ENCODE assay signal across 11 cellular contexts in genomic region chr7:128344431-128344774, GRCh38. TPM values are rescaled to one million over a fixed set of nuclear protein-coding genes. Genes with fewer than 3 reads are reported as not detected.
DNase-seq lines count a peak whose midpoint lies in the region; ATAC-seq and TF ChIP-seq lines count a peak whose summit lies in the region.
"Had no signal": no experiment of that assay in that cellular context is flagged by ENCODE, and none has a peak within 500 bp of the region (broad histone marks: within the 10 kb centered on the region; RNA-seq: fewer than 3 reads in every experiment).

No MANE protein-coding gene starts in this region.

- H3K36me3 ChIP-seq in left ventricle myocardium inferior = peaks cover 2% of the 10 kb centered on the region
- no peaks in the 10 kb centered on the region for H3K36me3 ChIP-seq in mesendoderm (ENCODE audit: control insufficient read depth, insufficient read depth, low read length)
- H3K36me3 ChIP-seq in thoracic aorta = no peaks in the 10 kb centered on the region

- H3K4me1 ChIP-seq in left ventricle myocardium inferior (peaks cover 33% of the 10 kb centered on the region), mesendoderm (ENCODE audit: control insufficient read depth, low read depth, low read length) (peaks cover 3% of the 10 kb centered on the region), thoracic aorta (ENCODE audit: control insufficient read depth in 1 of 2, low read depth in 2 of 2) (peaks cover 19 to 22% of the 10 kb centered on the region in 2 donors)

- no peak overlapping the region for H2BK15ac ChIP-seq in mesendoderm (replicated peaks; ENCODE audit: low read depth)

- no peak overlapping the region for H2BK5ac ChIP-seq in mesendoderm (ENCODE audit: low read length)

- no peak overlapping the region for H3K23ac ChIP-seq in mesendoderm (ENCODE audit: low read length)

- H3K4me1 Mint-ChIP-seq in activated T-helper 1 cell treated with anti-CD3 and anti-CD28 coated beads, Interleukin-12 subunit alpha, Interleukin-12 subunit beta, Interleukin-2, Interleukin-4 antibody, amounts not matched to agents 30 ng/mL and 10 ng/mL and 1 ng/mL, durations not matched to agents 14 hours and 24 hours and 36 hours (ENCODE audit: low read depth) = peaks cover 30% of the 10 kb centered on the region

- H3K4me3 ChIP-seq in left ventricle myocardium inferior (peak overlapping the region; percentile 87), mesendoderm (ENCODE audit: low read length) (no peak overlapping the region), thoracic aorta (peak overlapping the region; percentile 93)

- no peak overlapping the region for H3K4me2 ChIP-seq in mesendoderm (ENCODE audit: low read length)

- H3K4me3 Mint-ChIP-seq in activated T-helper 1 cell treated with anti-CD3 and anti-CD28 coated beads, Interleukin-12 subunit alpha, Interleukin-12 subunit beta, Interleukin-2, Interleukin-4 antibody, amounts not matched to agents 30 ng/mL and 10 ng/mL and 1 ng/mL, durations not matched to agents 14 hours and 24 hours and 36 hours = peak overlapping the region; percentile 64

- H3K4ac ChIP-seq in mesendoderm (ENCODE audit: low read depth, low read length) = no peak overlapping the region

- peaks cover 7% of the 10 kb centered on the region for H3K36me3 Mint-ChIP-seq in activated T-helper 1 cell treated with anti-CD3 and anti-CD28 coated beads, Interleukin-12 subunit alpha, Interleukin-12 subunit beta, Interleukin-2, Interleukin-4 antibody, amounts not matched to agents 30 ng/mL and 10 ng/mL and 1 ng/mL, durations not matched to agents 14 hours and 24 hours and 36 hours (ENCODE audit: low read depth)

- H3K27me3 ChIP-seq in left ventricle myocardium inferior (ENCODE audit: low read depth) (no peaks in the 10 kb centered on the region), mesendoderm (ENCODE audit: insufficient read depth, low read length, poor library complexity) (no peaks in the 10 kb centered on the region), thoracic aorta (replicated peaks; ENCODE audit: insufficient read depth) (no peaks in the 10 kb centered on the region)

- H3K27ac Mint-ChIP-seq in activated T-helper 1 cell treated with anti-CD3 and anti-CD28 coated beads, Interleukin-12 subunit alpha, Interleukin-12 subunit beta, Interleukin-2, Interleukin-4 antibody, amounts not matched to agents 30 ng/mL and 10 ng/mL and 1 ng/mL, durations not matched to agents 14 hours and 24 hours and 36 hours = no peak overlapping the region

- DNase-seq in left ventricle myocardium inferior = no peak
- no peak for DNase-seq in left cardiac atrium
- no peak for DNase-seq in activated T-helper 1 cell treated with anti-CD3 and anti-CD28 coated beads, Interleukin-12 subunit alpha, Interleukin-12 subunit beta, Interleukin-2, Interleukin-4 antibody, amounts not matched to agents 30 ng/mL and 10 ng/mL and 1 ng/mL, durations not matched to agents 14 hours and 24 hours and 36 hours (ENCODE audit: low spot score)
- no peak for DNase-seq in mesendoderm
- DNase-seq in thoracic aorta (ENCODE audit: low spot score) = no peak
- no peak for DNase-seq in DMS79 (lab: John Stamatoyannopoulos, UW)
- no peak for DNase-seq in caudate nucleus (lab: John Stamatoyannopoulos, UW)
- no peak for DNase-seq in DMS153 treated with DMSO at 0.1 percent for 48 hours (lab: John Stamatoyannopoulos, UW; ENCODE audit: unreplicated experiment)

- no CpG with 5 or more reads among the region's 5 CpGs for WGBS in mesendoderm (ENCODE audit: extremely low coverage, insufficient coverage, low lambda C conversion rate)

- H3K9me3 Mint-ChIP-seq in activated T-helper 1 cell treated with anti-CD3 and anti-CD28 coated beads, Interleukin-12 subunit alpha, Interleukin-12 subunit beta, Interleukin-2, Interleukin-4 antibody, amounts not matched to agents 30 ng/mL and 10 ng/mL and 1 ng/mL, durations not matched to agents 14 hours and 24 hours and 36 hours = no peaks in the 10 kb centered on the region
- H3K9me3 Mint-ChIP-seq: stimulated activated naive B cell treated with anti-CD40 and anti-IgM and Interleukin-4, amounts not matched to agents 10 μg/mL and 1 μg/mL and 100 μg/mL, for 72 hours had no signal

- peak overlapping the region; percentile 40 for H3K56ac ChIP-seq in mesendoderm (ENCODE audit: low read length)

- peaks cover 22% of the 10 kb centered on the region for H3K27me3 Mint-ChIP-seq in activated T-helper 1 cell treated with anti-CD3 and anti-CD28 coated beads, Interleukin-12 subunit alpha, Interleukin-12 subunit beta, Interleukin-2, Interleukin-4 antibody, amounts not matched to agents 30 ng/mL and 10 ng/mL and 1 ng/mL, durations not matched to agents 14 hours and 24 hours and 36 hours (ENCODE audit: insufficient read depth)

- no peak for TF ChIP-seq CTCF in left ventricle myocardium inferior (IDR thresholded peaks at IDR 0.05; ENCODE audit: borderline replicate concordance)
- no peak for TF ChIP-seq CTCF in thoracic aorta (IDR thresholded peaks at IDR 0.05)

- peak overlapping the region; percentile 96 for H4K5ac ChIP-seq in mesendoderm (ENCODE audit: low read length)

- H3K27ac ChIP-seq in left ventricle myocardium inferior (replicated peaks) (no peak overlapping the region), mesendoderm (ENCODE audit: low read depth, low read length) (no peak overlapping the region), thoracic aorta (no peak overlapping the region), caudate nucleus (ENCODE audit: low read depth, low read length) (no peak overlapping the region)

- no peak overlapping the region for H2AK5ac ChIP-seq in mesendoderm (ENCODE audit: low read length)

- no peak overlapping the region for H3K9ac ChIP-seq in mesendoderm (ENCODE audit: low read length)

- H4K8ac ChIP-seq in mesendoderm (ENCODE audit: low read depth, low read length) = no peak overlapping the region

- ATAC-seq in left cardiac atrium = no peak
- ATAC-seq in thoracic aorta (ENCODE audit: insufficient number of reproducible peaks, low FRiP score, low read depth) = no peak

- H3K9me3 ChIP-seq in left ventricle myocardium inferior (replicated peaks) (no peaks in the 10 kb centered on the region), thoracic aorta (no peaks in the 10 kb centered on the region)
- H3K9me3 ChIP-seq: left lung had no signal

- H3K79me2 ChIP-seq in mesendoderm (ENCODE audit: control insufficient read depth, insufficient read depth, low read length) = peaks cover 24% of the 10 kb centered on the region

- no peak overlapping the region for H3K18ac ChIP-seq in mesendoderm (ENCODE audit: low read length)

- no peak overlapping the region for H2BK120ac ChIP-seq in mesendoderm (ENCODE audit: low read depth, low read length)

- intact Hi-C loops in left ventricle myocardium inferior (cut with micrococcal nuclease) = no loop called here
- intact Hi-C loops in left cardiac atrium (cut with DNase I) = no loop called here
- intact Hi-C loops in activated T-helper 1 cell treated with anti-CD3 and anti-CD28 coated beads, Interleukin-12 subunit alpha, Interleukin-12 subunit beta, Interleukin-2, Interleukin-4 antibody, amounts not matched to agents 30 ng/mL and 10 ng/mL and 1 ng/mL, durations not matched to agents 14 hours and 24 hours and 36 hours (cut with micrococcal nuclease) = loop anchor here (5.0 to 10.0 kb wide), 3 partner anchors 190 to 487 kb away; no protein-coding TSS in a partner anchor

- peaks cover 12% of the 10 kb centered on the region for H3K79me1 ChIP-seq in mesendoderm (ENCODE audit: low read length)

RNA-seq across cellular contexts. Expression of gene RBM28, which starts 0.7 kb away (rescaled TPM):
- total RNA-seq in left ventricle myocardium inferior (35.7 TPM), left cardiac atrium (10 to 100 TPM; 25.4 to 33.9 TPM), thoracic aorta (10 to 100 TPM; 20.6 to 49.2 TPM)
- 77.0 and 80.1 TPM in 2 replicates for total RNA-seq in activated T-helper 1 cell treated with anti-CD3 and anti-CD28 coated beads, Interleukin-12 subunit alpha, Interleukin-12 subunit beta, Interleukin-2, Interleukin-4 antibody, amounts not matched to agents 30 ng/mL and 10 ng/mL and 1 ng/mL, durations not matched to agents 14 hours and 24 hours and 36 hours
- 49.4 TPM for polyA plus RNA-seq in mesendoderm (2013, experiment 1 of 2)
- polyA plus RNA-seq in mesendoderm (2013, experiment 2 of 2) = 48.4 TPM

RNA-seq across cellular contexts. Expression of gene PRRT4, which starts 17.1 kb away (rescaled TPM):
- total RNA-seq in left ventricle myocardium inferior (1.6 TPM), left cardiac atrium (1 to 10 TPM; 1.8 to 7.1 TPM), thoracic aorta (1 to 10 TPM; 2.2 to 3.7 TPM)
- total RNA-seq in activated T-helper 1 cell treated with anti-CD3 and anti-CD28 coated beads, Interleukin-12 subunit alpha, Interleukin-12 subunit beta, Interleukin-2, Interleukin-4 antibody, amounts not matched to agents 30 ng/mL and 10 ng/mL and 1 ng/mL, durations not matched to agents 14 hours and 24 hours and 36 hours = 0.10 and 0.21 TPM in 2 replicates
- 0.22 TPM for polyA plus RNA-seq in mesendoderm (2013, experiment 1 of 2)
- polyA plus RNA-seq in mesendoderm (2013, experiment 2 of 2) = 0.22 TPM
- total RNA-seq: T-helper 1 cell treated with Interleukin-12 subunit alpha and Interleukin-12 subunit beta and Interleukin-4 antibody, amounts not matched to agents 30 ng/mL and 1 ng/mL, for 36 hours had no signal
